In genomic region chr22:46147471-46148267, GRCh38 we compare ENCODE assay signal across 1 cellular context.
TF ChIP-seq lines count a peak whose summit lies in the region.

No MANE protein-coding gene starts in this region.

TF ChIP-seq in HepG2, 621 proteins besides CTCF, POLR2A, EP300 and RAD21 (continued from another document and continues in another):
- TF ChIP-seq KIAA2018 (CRISPR knock-in tag; IDR thresholded peaks at IDR 0.05; ENCODE audit: borderline replicate concordance) (no peak), HIC2 (CRISPR knock-in tag; IDR thresholded peaks at IDR 0.05; ENCODE audit: low read depth) (peak; percentile 89), ZNF337 (CRISPR knock-in tag; IDR thresholded peaks at IDR 0.05; ENCODE audit: borderline replicate concordance, low read depth) (0 out of 2 replicates have a peak, but pooled peaks have one; percentile 67), TGIF2 (CRISPR knock-in tag; IDR thresholded peaks at IDR 0.05) (peak; percentile 86), ZNF281 (CRISPR knock-in tag; IDR thresholded peaks at IDR 0.05; ENCODE audit: borderline replicate concordance) (no peak), CSRNP2 (CRISPR knock-in tag; conservative IDR thresholded peaks at IDR 0.05; ENCODE audit: low read depth) (no peak), ZNF501 (CRISPR knock-in tag; IDR thresholded peaks at IDR 0.05) (peak; percentile 32; the same call in 1 of the 2 replicates), BATF2 (CRISPR knock-in tag; IDR thresholded peaks at IDR 0.05) (no peak), KLF11 (CRISPR knock-in tag; IDR thresholded peaks at IDR 0.05) (no peak), NCOA2 (CRISPR knock-in tag; IDR thresholded peaks at IDR 0.05) (peak; percentile 67), PAXIP1 (CRISPR knock-in tag; conservative IDR thresholded peaks at IDR 0.05) (peak; percentile 88), TCF7L2 (IDR thresholded peaks at IDR 0.05; ENCODE audit: low read depth, low read length) (no peak), ZFAT (CRISPR knock-in tag; conservative IDR thresholded peaks at IDR 0.05) (no peak), ZNF549 (CRISPR knock-in tag; IDR thresholded peaks at IDR 0.05) (no peak), HNF4G (IDR thresholded peaks at IDR 0.05; ENCODE audit: borderline replicate concordance, low read depth, low read length) (peak; percentile 81), HNF4G (CRISPR knock-in tag; IDR thresholded peaks at IDR 0.05; ENCODE audit: borderline replicate concordance, low read depth) (peak; percentile 82), ZBTB14 (CRISPR knock-in tag; IDR thresholded peaks at IDR 0.05) (no peak), ZNF7 (CRISPR knock-in tag; IDR thresholded peaks at IDR 0.05) (no peak), FOXM1 (CRISPR knock-in tag; IDR thresholded peaks at IDR 0.05) (no peak), KMT2B (CRISPR knock-in tag; IDR thresholded peaks at IDR 0.05) (no peak), SIN3A (IDR thresholded peaks at IDR 0.05; ENCODE audit: borderline replicate concordance, low read depth, low read length) (no peak; the same call in 1 of the 2 replicates), PRMT3 (CRISPR knock-in tag; IDR thresholded peaks at IDR 0.05; ENCODE audit: borderline replicate concordance, low read depth) (no peak), ZMAT5 (CRISPR knock-in tag; IDR thresholded peaks at IDR 0.05; ENCODE audit: borderline replicate concordance, low read depth) (no peak), DRAP1 (CRISPR knock-in tag; IDR thresholded peaks at IDR 0.05) (peak; percentile 64; the same call in 1 of the 2 replicates), ELF1 (CRISPR knock-in tag; IDR thresholded peaks at IDR 0.05) (peak; percentile 61; the same call in 1 of the 2 replicates), ZNF562 (CRISPR knock-in tag; IDR thresholded peaks at IDR 0.05; ENCODE audit: borderline replicate concordance) (no peak), SYNCRIP (IDR thresholded peaks at IDR 0.05; ENCODE audit: insufficient read depth, low read depth, low read length) (no peak), PBX2 (CRISPR knock-in tag; IDR thresholded peaks at IDR 0.05) (no peak), ATF2 (CRISPR knock-in tag; IDR thresholded peaks at IDR 0.05) (no peak), WIZ (CRISPR knock-in tag; IDR thresholded peaks at IDR 0.05) (no peak), ZNF12 (CRISPR knock-in tag; IDR thresholded peaks at IDR 0.05) (no peak), ZBTB8A (CRISPR knock-in tag; IDR thresholded peaks at IDR 0.05; ENCODE audit: borderline replicate concordance, low read depth) (no peak), SNRNP70 (IDR thresholded peaks at IDR 0.05; ENCODE audit: low read depth, low read length) (no peak)
